8 cellular contexts compared by ENCODE assay signal in genomic region chr11:3797329-3798090, GRCh38. TPM values are rescaled to one million over a fixed set of nuclear protein-coding genes. Genes with fewer than 3 reads are reported as not detected.
DNase-seq lines count a peak whose midpoint lies in the region; ATAC-seq, FAIRE-seq and TF ChIP-seq lines count a peak whose summit lies in the region.

TSS of gene NUP98 (minus strand) at chr11:3797554. CDS start at chr11:3782117, 15,437 bp downstream.

- H3K36me3 Mint-ChIP-seq in T-helper 2 cell treated with Interferon-gamma antibody and Interleukin-4, amounts not matched to agents 5 μg/mL and 100 μg/mL, for 36 hours (ENCODE audit: low read depth), result peaks cover 34% of the 10 kb centered on the region

- peak within 1 kb of the TSS; percentile 97 for H3K4me3 Mint-ChIP-seq in T-helper 2 cell treated with Interferon-gamma antibody and Interleukin-4, amounts not matched to agents 5 μg/mL and 100 μg/mL, for 36 hours

- peaks cover 36% of the 10 kb centered on the region for H3K4me1 Mint-ChIP-seq in T-helper 2 cell treated with Interferon-gamma antibody and Interleukin-4, amounts not matched to agents 5 μg/mL and 100 μg/mL, for 36 hours (ENCODE audit: low read depth)

- H3K27me3 Mint-ChIP-seq in T-helper 2 cell treated with Interferon-gamma antibody and Interleukin-4, amounts not matched to agents 5 μg/mL and 100 μg/mL, for 36 hours (ENCODE audit: low read depth), result no peaks in the 10 kb centered on the region

- H3K27ac ChIP-seq in ascending aorta (peak within 1 kb of the TSS; percentile 95 to 96), right atrium auricular region (peak within 1 kb of the TSS; percentile 93 to 95), psoas muscle (peak within 1 kb of the TSS; percentile 95)

- H3K27ac Mint-ChIP-seq in T-helper 2 cell treated with Interferon-gamma antibody and Interleukin-4, amounts not matched to agents 5 μg/mL and 100 μg/mL, for 36 hours, result peak within 1 kb of the TSS; percentile 99

- no peaks in the 10 kb centered on the region for H3K9me3 Mint-ChIP-seq in T-helper 2 cell treated with Interferon-gamma antibody and Interleukin-4, amounts not matched to agents 5 μg/mL and 100 μg/mL, for 36 hours

- TF ChIP-seq CTCF in ascending aorta (IDR thresholded peaks at IDR 0.05) (no peak), right atrium auricular region (IDR thresholded peaks at IDR 0.05) (peak in 1 of 2 donors; percentile 1), psoas muscle (IDR thresholded peaks at IDR 0.05) (no peak)

- WGBS in psoas muscle, 3 donors, result 0 to 1% (median 0%) methylated on average over 67 to 86 of the region's 86 CpGs

- no peaks in the 10 kb centered on the region for H3K9me3 ChIP-seq in ascending aorta
- H3K9me3 ChIP-seq in right atrium auricular region, result no peaks in the 10 kb centered on the region
- no peaks in the 10 kb centered on the region for H3K9me3 ChIP-seq in psoas muscle

- H3K36me3 ChIP-seq in ascending aorta, result peaks cover 5 to 19% of the 10 kb centered on the region in 2 donors
- peaks cover 17% of the 10 kb centered on the region for H3K36me3 ChIP-seq in right atrium auricular region
- H3K36me3 ChIP-seq in psoas muscle (ENCODE audit: insufficient read depth in 1 of 2, low read depth in 1 of 2), result peaks cover 2 to 20% of the 10 kb centered on the region in 2 donors

- H3K27me3 ChIP-seq in ascending aorta (no peaks in the 10 kb centered on the region), right atrium auricular region (no peaks in the 10 kb centered on the region), psoas muscle (ENCODE audit: insufficient read depth in 3 of 3, low read length in 2 of 3) (no peaks in the 10 kb centered on the region)

- peaks cover 0 to 21% of the 10 kb centered on the region in 2 donors for H3K4me1 ChIP-seq in ascending aorta
- peaks cover 0 to 36% of the 10 kb centered on the region in 2 donors for H3K4me1 ChIP-seq in right atrium auricular region
- H3K4me1 ChIP-seq in psoas muscle, result peaks cover 3% of the 10 kb centered on the region

- H3K4me3 ChIP-seq in ascending aorta (peak within 1 kb of the TSS; percentile 85 to 86), right atrium auricular region (peak within 1 kb of the TSS; percentile 83 to 89), psoas muscle (peak within 1 kb of the TSS; percentile 90)

- peak; percentile 99 to 100 for DNase-seq in NCI-H1930 (lab: John Stamatoyannopoulos, UW)
- DNase-seq in T-helper 2 cell treated with Interferon-gamma antibody and Interleukin-4, amounts not matched to agents 5 μg/mL and 100 μg/mL, for 36 hours (ENCODE audit: low spot score), result peak; percentile 100
- peak; percentile 100 for DNase-seq in ascending aorta (ENCODE audit: low spot score in 2 of 2)
- peak; percentile 100 for DNase-seq in right atrium auricular region (ENCODE audit: low spot score)
- DNase-seq in psoas muscle, result peak; percentile 100
- DNase-seq in urothelium cell line (ENCODE audit: low spot score), result peak; percentile 99

- intact Hi-C loops in ascending aorta (cut with DNase I), result loop anchor here (1.0 to 2.0 kb wide), 3 partner anchors 44 to 375 kb away; partner anchors contain the start of gene RRM1
- intact Hi-C loops in psoas muscle (cut with DNase I), result loop anchor here in 1 of 2 donors (2.0 kb wide), 1 partner anchor 43 kb away; the partner anchor contains the start of gene RHOG

- FAIRE-seq in urothelium cell line (lab: Jason Lieb, UNC), result peak; percentile 93

- ATAC-seq in GM18502 (IDR thresholded peaks at IDR 0.05; ENCODE audit: poor library complexity, unreplicated experiment) (peak; percentile 91), HG02970 (IDR thresholded peaks at IDR 0.05; ENCODE audit: low FRiP score, unreplicated experiment) (peak; percentile 94), psoas muscle (peak; percentile 93 to 95 (median 94))

RNA-seq across cellular contexts. Expression of gene NUP98, which starts in this region (rescaled TPM):
- total RNA-seq in ascending aorta (36.3 TPM), right atrium auricular region (10 to 100 TPM; 58.8 to 94.5 TPM), psoas muscle (10 to 100 TPM; 45.3 to 85.1 (median 72.3) TPM)
- 10 to 100 TPM; 25.9 to 59.3 (median 37.0) TPM for polyA plus RNA-seq in psoas muscle

Comparison
In these comparisons a context has a peak if more than half of its experiments do, and no peak if none do; other contexts are left out.
1. Peak in every context shown above with its lines: DNase-seq, ATAC-seq, H3K4me3 ChIP-seq and H3K27ac ChIP-seq.